Comparison of ENCODE assay signal across 3 cellular contexts in the genomic region with DNA sequence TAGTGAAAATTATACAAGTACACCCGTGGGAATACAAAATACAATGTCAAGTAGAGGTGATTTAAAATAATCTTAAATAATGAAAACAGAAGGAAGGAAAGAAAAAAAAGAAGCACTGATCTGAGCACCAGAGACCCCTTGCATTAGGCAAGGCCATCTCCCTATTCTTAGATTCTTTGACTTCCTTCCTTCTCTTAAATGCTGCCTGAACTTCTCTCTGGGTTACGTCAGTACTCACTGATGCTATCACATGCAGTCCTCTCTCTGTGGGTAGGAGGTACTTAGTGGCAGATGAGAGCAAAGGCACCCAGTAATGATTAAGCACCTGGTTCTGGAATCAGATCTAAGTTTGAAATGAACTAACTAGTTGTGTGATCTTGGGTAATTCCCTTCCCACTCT.
A peak's percentile ranks its signal among the peaks of the same experiment; 100 is the strongest.
TF ChIP-seq lines count a peak whose summit lies in the region.

No MANE protein-coding gene starts in this region.

TF ChIP-seq in IMR-90, 13 proteins besides CTCF, POLR2A, EP300 and RAD21:
- TF ChIP-seq MAFK (IDR thresholded peaks at IDR 0.05; ENCODE audit: low read depth, low read length), result no peak
- no peak for TF ChIP-seq MXI1 (IDR thresholded peaks at IDR 0.05; ENCODE audit: borderline replicate concordance, low read depth, low read length)
- TF ChIP-seq NFE2L2 (IDR thresholded peaks at IDR 0.05; ENCODE audit: low read depth, low read length), result no peak
- TF ChIP-seq SMC3 (IDR thresholded peaks at IDR 0.05; ENCODE audit: low read depth, low read length), result no peak
- no peak for TF ChIP-seq CEBPB (IDR thresholded peaks at IDR 0.05; ENCODE audit: low read depth, low read length)
- TF ChIP-seq, protein P1, sequence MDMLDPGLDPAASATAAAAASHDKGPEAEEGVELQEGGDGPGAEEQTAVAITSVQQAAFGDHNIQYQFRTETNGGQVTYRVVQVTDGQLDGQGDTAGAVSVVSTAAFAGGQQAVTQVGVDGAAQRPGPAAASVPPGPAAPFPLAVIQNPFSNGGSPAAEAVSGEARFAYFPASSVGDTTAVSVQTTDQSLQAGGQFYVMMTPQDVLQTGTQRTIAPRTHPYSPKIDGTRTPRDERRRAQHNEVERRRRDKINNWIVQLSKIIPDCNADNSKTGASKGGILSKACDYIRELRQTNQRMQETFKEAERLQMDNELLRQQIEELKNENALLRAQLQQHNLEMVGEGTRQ (IDR thresholded peaks at IDR 0.05; ENCODE audit: low read depth, low read length), result no peak
- no peak for TF ChIP-seq CHD1 (IDR thresholded peaks at IDR 0.05; ENCODE audit: low read depth, low read length)

TF ChIP-seq in endothelial cell of umbilical vein, 7 proteins besides CTCF, POLR2A, EP300 and RAD21:
- TF ChIP-seq EZH2 (IDR thresholded peaks at IDR 0.05; ENCODE audit: borderline replicate concordance, low read depth, low read length, severe bottlenecking), result no peak
- TF ChIP-seq JUN (IDR thresholded peaks at IDR 0.05; ENCODE audit: borderline replicate concordance, insufficient read depth, insufficient read length, low read depth), result no peak
- TF ChIP-seq GATA2 (IDR thresholded peaks at IDR 0.05; ENCODE audit: insufficient read depth, insufficient read length, low read depth, low read length), result peak; percentile 66

TF ChIP-seq in WTC11, 78 proteins besides CTCF, POLR2A, EP300 and RAD21:
- TF ChIP-seq, protein P2, sequence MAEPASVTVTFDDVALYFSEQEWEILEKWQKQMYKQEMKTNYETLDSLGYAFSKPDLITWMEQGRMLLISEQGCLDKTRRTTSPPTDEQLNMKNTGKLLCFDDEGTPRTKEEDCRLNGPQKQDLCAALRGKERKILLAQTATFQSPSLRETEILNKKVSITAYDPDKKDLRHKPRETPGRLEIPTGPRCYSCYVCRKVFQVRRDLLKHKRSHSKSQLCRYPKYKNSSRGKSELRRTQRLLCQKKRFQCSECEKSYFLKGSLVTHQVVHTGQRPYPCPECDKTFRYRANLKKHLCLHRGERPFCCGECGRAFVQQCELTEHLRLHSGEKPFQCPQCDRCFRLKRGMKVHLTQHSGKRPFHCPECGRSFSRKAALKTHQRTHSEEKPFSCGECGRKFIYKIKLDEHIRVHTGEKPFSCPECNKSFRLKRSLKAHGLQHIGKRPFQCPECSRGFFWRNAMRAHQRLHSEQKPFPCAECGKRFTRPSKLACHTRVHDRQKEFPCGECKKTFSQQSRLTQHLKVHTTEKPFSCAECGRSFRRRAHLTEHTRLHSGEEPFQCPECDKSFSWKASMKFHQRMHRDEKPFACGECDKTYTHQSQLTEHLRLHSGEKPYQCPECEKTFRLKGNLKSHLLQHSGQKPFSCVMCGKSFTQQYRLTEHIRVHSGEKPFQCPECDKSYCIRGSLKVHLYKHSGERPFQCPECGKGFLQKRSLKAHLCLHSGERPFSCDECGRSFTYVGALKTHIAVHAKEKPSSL (CRISPR knock-in tag; conservative IDR thresholded peaks at IDR 0.05), result no peak
- no peak for TF ChIP-seq FOXK1 (CRISPR knock-in tag; IDR thresholded peaks at IDR 0.05)
